9 cellular contexts compared by ENCODE assay signal in the genomic region with DNA sequence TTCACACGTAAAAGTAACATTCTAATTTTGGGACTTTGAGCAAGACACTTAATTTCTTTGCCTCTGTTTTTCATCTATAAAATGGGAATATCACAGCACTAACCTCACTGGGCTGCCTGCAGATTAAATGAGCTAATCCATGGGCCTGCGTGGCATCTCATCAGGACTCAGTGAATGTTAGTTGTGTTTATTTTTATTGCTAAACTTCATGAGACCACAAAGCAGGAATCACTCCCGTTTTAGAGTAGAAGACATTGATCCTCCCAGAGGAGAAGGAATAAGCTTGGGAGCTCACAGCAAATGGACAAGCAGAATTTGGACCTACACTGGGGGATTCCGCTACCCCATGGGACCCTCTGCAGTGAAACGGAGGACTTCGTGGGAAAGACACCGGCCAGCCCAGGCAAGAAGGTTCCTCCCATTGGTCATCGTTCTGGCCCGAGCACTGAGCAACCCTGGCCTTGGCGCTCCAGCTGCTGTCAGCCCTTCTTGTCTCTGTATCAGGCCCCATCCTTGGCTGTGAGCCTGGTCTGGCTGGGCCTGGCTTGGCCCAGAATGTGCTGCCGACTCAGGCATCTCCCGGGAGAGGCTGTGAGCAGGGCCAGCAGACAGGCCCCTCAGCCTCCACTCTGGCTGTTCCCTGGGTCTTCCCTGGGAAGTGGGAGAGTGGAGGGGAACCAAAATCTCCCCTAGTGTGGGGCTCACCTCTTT.
A peak's percentile ranks its signal among the peaks of the same experiment; 100 is the strongest.
DNase-seq lines count a peak whose midpoint lies in the region; ATAC-seq, FAIRE-seq and TF ChIP-seq lines count a peak whose summit lies in the region.
"Had no signal": no experiment of that assay in that cellular context is flagged by ENCODE, and none has a peak within 500 bp of the region (broad histone marks: within the 10 kb centered on the region; RNA-seq: fewer than 3 reads in every experiment).

No MANE protein-coding gene starts in this region.

- TF ChIP-seq CTCF in cardiac fibroblast (IDR thresholded peaks at IDR 0.05; ENCODE audit: low read depth, low read length) (no peak), spleen (IDR thresholded peaks at IDR 0.05 in 8 of 11, conservative IDR thresholded peaks at IDR 0.05 in 3 of 11) (no peak)

- no peaks in the 10 kb centered on the region for H3K27me3 ChIP-seq in spleen (replicated peaks in 1 of 7)

- H3K9me3 ChIP-seq in spleen: no peaks in the 10 kb centered on the region

- 73 to 80% (median 79%) methylated on average over 9 to 12 of the region's 12 CpGs for WGBS in spleen, 5 donors

- FAIRE-seq in HTR-8/SVneo (lab: Jason Lieb, UNC) (peak; percentile 23), RCC 7860 (lab: Jason Lieb, UNC) (no peak)
- FAIRE-seq: H1 had no signal

- no peak for DNase-seq in HTR-8/SVneo (ENCODE audit: insufficient read length, low spot score)
- peak; percentile 71 to 80 for DNase-seq in cardiac fibroblast (ENCODE audit: low read depth in 2 of 2)
- DNase-seq in left kidney (ENCODE audit: low read depth, low spot score): peak; percentile 22
- DNase-seq in spleen: peak; percentile 75
- no peak for DNase-seq in DMS153 (lab: John Stamatoyannopoulos, UW)
- DNase-seq in ecto neural progenitor cell (ENCODE audit: low spot score): no peak
- DNase-seq in RCC 7860 (ENCODE audit: low spot score): no peak

- no peak for ATAC-seq in activated CD4-positive, CD25-positive, alpha-beta regulatory T cell treated with anti-CD3 and anti-CD28 coated beads, Interleukin-2, amount 50 U/mL, for 24 hours

- H3K27ac ChIP-seq in spleen: peak overlapping the region in 1 of 8 donors; percentile 14

- TF ChIP-seq POLR2A in spleen (IDR thresholded peaks at IDR 0.05): no peak

- H3K4me1 ChIP-seq in spleen: peaks cover 0 to 45% (median 17%) of the 10 kb centered on the region in 6 donors

- intact Hi-C loops in spleen (cut with DNase I; ENCODE audit: low total_unique reads): no loop called here

- H3K4me3 ChIP-seq in cardiac fibroblast (replicated peaks in 1 of 2; ENCODE audit: low read depth in 2 of 2, low read length in 2 of 2): no peak overlapping the region
- no peak overlapping the region for H3K4me3 ChIP-seq in spleen

- peaks cover 0 to 82% (median 10%) of the 10 kb centered on the region in 6 donors for H3K36me3 ChIP-seq in spleen

Comparison
In these comparisons a context has a peak if more than half of its experiments do, and no peak if none do; other contexts are left out.
1. DNase-seq: peak in cardiac fibroblast (2 of 2), left kidney (single experiment) and spleen (single experiment); none in HTR-8/SVneo (single experiment), DMS153 (single experiment), ecto neural progenitor cell (single experiment) and RCC 7860 (single experiment).